Comparison of ENCODE assay signal across 8 cellular contexts in the genomic region with DNA sequence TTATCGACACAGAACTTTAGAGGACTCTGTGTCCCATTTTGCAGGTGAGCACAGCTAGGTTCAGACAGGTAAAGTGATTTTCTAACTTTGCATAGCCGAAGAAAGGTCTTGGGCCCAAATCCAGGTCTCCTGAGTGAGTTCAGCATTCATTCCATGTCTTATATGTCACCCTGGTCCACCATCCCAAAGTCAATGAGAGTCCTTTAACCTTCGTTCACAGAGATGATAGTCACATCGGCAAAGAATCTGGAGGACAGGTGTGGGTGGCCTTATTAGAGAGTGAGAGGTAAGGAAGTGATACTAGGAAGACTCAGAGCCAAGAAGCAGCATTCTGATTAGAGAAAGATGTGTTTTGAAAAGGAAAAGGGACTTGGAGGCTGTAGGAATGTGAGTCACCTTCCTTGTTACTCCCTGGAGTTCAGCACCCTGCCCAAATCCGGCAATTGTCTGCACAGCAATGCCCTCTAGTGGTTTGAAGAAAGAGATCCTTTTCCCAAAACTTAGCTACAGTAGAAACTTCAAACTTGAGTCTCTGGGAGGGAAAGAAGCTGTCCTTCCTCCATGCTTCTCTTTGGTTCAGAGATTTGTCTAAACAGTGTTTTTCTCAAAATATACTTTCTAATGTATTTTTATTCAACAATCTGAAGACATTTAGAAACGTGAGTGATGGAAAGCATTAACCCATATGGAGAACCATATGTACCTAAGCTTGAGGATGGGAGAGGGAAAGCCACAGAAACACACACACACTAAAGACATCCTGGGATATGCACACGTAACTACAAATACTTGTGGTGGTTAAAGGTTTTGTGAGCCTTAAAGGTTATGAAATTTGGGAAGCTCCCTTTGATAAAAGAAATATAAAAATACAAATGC.
DNase-seq lines count a peak whose midpoint lies in the region; ATAC-seq and TF ChIP-seq lines count a peak whose summit lies in the region.

No MANE protein-coding gene starts in this region.

- intact Hi-C loops in HCT116 (cut with micrococcal nuclease): loop anchor here (5.0 kb wide), 1 partner anchor 267 kb away; no protein-coding TSS in a partner anchor

- no peaks in the 10 kb centered on the region for H4K20me1 ChIP-seq in HCT116 (ENCODE audit: insufficient read depth)

- no peaks in the 10 kb centered on the region for H3K79me2 ChIP-seq in HCT116 (ENCODE audit: insufficient read depth, low read length)

- H3K27me3 ChIP-seq in HCT116 (ENCODE audit: insufficient read depth, low read length): no peaks in the 10 kb centered on the region
- H3K27me3 ChIP-seq in thoracic aorta (replicated peaks; ENCODE audit: insufficient read depth): no peaks in the 10 kb centered on the region

- H3K9ac ChIP-seq in HCT116 (ENCODE audit: low read length): no peak overlapping the region

- no peak overlapping the region for H3K4me3 ChIP-seq in HCT116 (replicated peaks in 1 of 2; ENCODE audit: low read depth in 1 of 2, low read length in 2 of 2)
- no peak overlapping the region for H3K4me3 ChIP-seq in thoracic aorta

- TF ChIP-seq CTCF in HCT116 (IDR thresholded peaks at IDR 0.05 in 2 of 3, conservative IDR thresholded peaks at IDR 0.05 in 1 of 3; ENCODE audit: borderline replicate concordance in 1 of 3, insufficient read depth in 1 of 3, low read depth in 2 of 3, low read length in 2 of 3) (peak; percentile 7 to 44 (median 42); a peak in 3 of 6 replicates), thoracic aorta (IDR thresholded peaks at IDR 0.05) (peak; percentile 24)

- no peak overlapping the region for H3K27ac ChIP-seq in HCT116 (ENCODE audit: low read depth, low read length)
- no peak overlapping the region for H3K27ac ChIP-seq in thoracic aorta

- H3K36me3 ChIP-seq in HCT116 (ENCODE audit: control insufficient read depth in 1 of 2, insufficient read depth in 2 of 2, low read length in 2 of 2) (no peaks in the 10 kb centered on the region), thoracic aorta (no peaks in the 10 kb centered on the region)

- TF ChIP-seq RAD21 in HCT116 (IDR thresholded peaks at IDR 0.05; ENCODE audit: low read depth): 0 out of 2 replicates have a peak, but pooled peaks have one; percentile 28

- CTCF ChIA-PET in HCT116 (lab: Charles Lee): interaction anchor here (0.9 to 1.4 kb wide), 3 partner anchors 267 to 407 kb away, joined by 3 to 13 read pairs (median 3); no protein-coding TSS in a partner anchor

- ATAC-seq in HCT116 (no peak), thoracic aorta (ENCODE audit: insufficient number of reproducible peaks, low FRiP score, low read depth) (no peak), HG02642 (IDR thresholded peaks at IDR 0.05; ENCODE audit: poor library complexity, unreplicated experiment) (no peak), GM19397 (IDR thresholded peaks at IDR 0.05; ENCODE audit: unreplicated experiment) (no peak)

- POLR2A ChIA-PET in HCT116 (lab: Charles Lee): no interaction called here

- DNase-seq in AG20443 (ENCODE audit: low spot score) (peak; percentile 42), HCT116 (ENCODE audit: low read depth, low spot score) (no peak), UCSD-AML1 (lab: John Stamatoyannopoulos, UW; ENCODE audit: unreplicated experiment) (peak; percentile 11), iPS DF 4.7 (ENCODE audit: extremely low read depth, low spot score) (peak; percentile 19), thoracic aorta (ENCODE audit: low spot score) (no peak), OCI-M2 (lab: John Stamatoyannopoulos, UW; ENCODE audit: unreplicated experiment) (no peak)

- no peak for TF ChIP-seq POLR2A in HCT116 (IDR thresholded peaks at IDR 0.05; ENCODE audit: borderline replicate concordance, extremely low read depth, insufficient read depth, insufficient read length)

- H3K4me1 ChIP-seq in HCT116 (ENCODE audit: control insufficient read depth in 1 of 2, insufficient read depth in 2 of 2, low read length in 2 of 2): no peaks in the 10 kb centered on the region
- H3K4me1 ChIP-seq in thoracic aorta (ENCODE audit: control insufficient read depth in 1 of 2, low read depth in 2 of 2): no peaks in the 10 kb centered on the region

- H3K4me2 ChIP-seq in HCT116 (ENCODE audit: low read length): no peak overlapping the region

- H3K9me2 ChIP-seq in HCT116 (ENCODE audit: insufficient read depth): no peaks in the 10 kb centered on the region

- H3K9me3 ChIP-seq in HCT116 (ENCODE audit: control insufficient read depth in 1 of 2, insufficient read depth in 1 of 2, low read depth in 1 of 2, low read length in 2 of 2): no peaks in the 10 kb centered on the region; a peak in 1 of 4 replicates
- no peaks in the 10 kb centered on the region for H3K9me3 ChIP-seq in thoracic aorta

- no peak overlapping the region for H2AFZ ChIP-seq in HCT116 (ENCODE audit: low read depth, low read length, poor library complexity, severe bottlenecking)

- RAD21 ChIA-PET in HCT116 (lab: Charles Lee; ENCODE audit: low non-redundant PET in 1 of 2, low total read pairs in 2 of 2, uncharacterized antibody in 2 of 2, unreplicated experiment in 2 of 2): interaction anchor here in 1 of 2 experiments (0.7 kb wide), 1 partner anchor 269 kb away, joined by 3 read pairs; no protein-coding TSS in a partner anchor

- BruUV-seq in HCT116 (replicated peaks; lab: Mats Ljungman, UMichigan): no TSS peak

TF ChIP-seq in HCT116, 20 proteins besides CTCF, POLR2A, EP300 and RAD21:
- TF ChIP-seq EZH2phosphoT487 (IDR thresholded peaks at IDR 0.05; ENCODE audit: borderline replicate concordance) (no peak), SIN3A (IDR thresholded peaks at IDR 0.05; ENCODE audit: low read depth) (no peak), POLR2AphosphoS5 (IDR thresholded peaks at IDR 0.05; ENCODE audit: low read depth, low read length) (no peak), JUND (IDR thresholded peaks at IDR 0.05) (no peak), SP1 (IDR thresholded peaks at IDR 0.05; ENCODE audit: low read depth) (no peak), ZNF274 (IDR thresholded peaks at IDR 0.05; ENCODE audit: low read depth, low read length) (no peak), FOSL1 (IDR thresholded peaks at IDR 0.05; ENCODE audit: low read depth) (no peak), SRF (IDR thresholded peaks at IDR 0.05; ENCODE audit: low read depth) (no peak), ZBTB33 (IDR thresholded peaks at IDR 0.05; ENCODE audit: extremely low read depth, insufficient replicate concordance, low read length) (no peak), EGR1 (IDR thresholded peaks at IDR 0.05; ENCODE audit: low read depth) (no peak), YY1 (IDR thresholded peaks at IDR 0.05; ENCODE audit: extremely low read depth, insufficient replicate concordance, low read depth, low read length) (no peak), MAX (IDR thresholded peaks at IDR 0.05) (no peak), TCF7L2 (IDR thresholded peaks at IDR 0.05; ENCODE audit: borderline replicate concordance, extremely low read depth, insufficient read depth, insufficient read length) (no peak)
- TF ChIP-seq, protein P1, sequence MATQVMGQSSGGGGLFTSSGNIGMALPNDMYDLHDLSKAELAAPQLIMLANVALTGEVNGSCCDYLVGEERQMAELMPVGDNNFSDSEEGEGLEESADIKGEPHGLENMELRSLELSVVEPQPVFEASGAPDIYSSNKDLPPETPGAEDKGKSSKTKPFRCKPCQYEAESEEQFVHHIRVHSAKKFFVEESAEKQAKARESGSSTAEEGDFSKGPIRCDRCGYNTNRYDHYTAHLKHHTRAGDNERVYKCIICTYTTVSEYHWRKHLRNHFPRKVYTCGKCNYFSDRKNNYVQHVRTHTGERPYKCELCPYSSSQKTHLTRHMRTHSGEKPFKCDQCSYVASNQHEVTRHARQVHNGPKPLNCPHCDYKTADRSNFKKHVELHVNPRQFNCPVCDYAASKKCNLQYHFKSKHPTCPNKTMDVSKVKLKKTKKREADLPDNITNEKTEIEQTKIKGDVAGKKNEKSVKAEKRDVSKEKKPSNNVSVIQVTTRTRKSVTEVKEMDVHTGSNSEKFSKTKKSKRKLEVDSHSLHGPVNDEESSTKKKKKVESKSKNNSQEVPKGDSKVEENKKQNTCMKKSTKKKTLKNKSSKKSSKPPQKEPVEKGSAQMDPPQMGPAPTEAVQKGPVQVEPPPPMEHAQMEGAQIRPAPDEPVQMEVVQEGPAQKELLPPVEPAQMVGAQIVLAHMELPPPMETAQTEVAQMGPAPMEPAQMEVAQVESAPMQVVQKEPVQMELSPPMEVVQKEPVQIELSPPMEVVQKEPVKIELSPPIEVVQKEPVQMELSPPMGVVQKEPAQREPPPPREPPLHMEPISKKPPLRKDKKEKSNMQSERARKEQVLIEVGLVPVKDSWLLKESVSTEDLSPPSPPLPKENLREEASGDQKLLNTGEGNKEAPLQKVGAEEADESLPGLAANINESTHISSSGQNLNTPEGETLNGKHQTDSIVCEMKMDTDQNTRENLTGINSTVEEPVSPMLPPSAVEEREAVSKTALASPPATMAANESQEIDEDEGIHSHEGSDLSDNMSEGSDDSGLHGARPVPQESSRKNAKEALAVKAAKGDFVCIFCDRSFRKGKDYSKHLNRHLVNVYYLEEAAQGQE (IDR thresholded peaks at IDR 0.05; ENCODE audit: low read depth): no peak

Comparison
In these comparisons a context has a peak if more than half of its experiments do, and no peak if none do; other contexts are left out.
1. DNase-seq: peak in AG20443 (single experiment), UCSD-AML1 (single experiment) and iPS DF 4.7 (single experiment); none in HCT116 (single experiment), thoracic aorta (single experiment) and OCI-M2 (single experiment).